Comparison of ENCODE assay signal across 17 cellular contexts in the genomic region with DNA sequence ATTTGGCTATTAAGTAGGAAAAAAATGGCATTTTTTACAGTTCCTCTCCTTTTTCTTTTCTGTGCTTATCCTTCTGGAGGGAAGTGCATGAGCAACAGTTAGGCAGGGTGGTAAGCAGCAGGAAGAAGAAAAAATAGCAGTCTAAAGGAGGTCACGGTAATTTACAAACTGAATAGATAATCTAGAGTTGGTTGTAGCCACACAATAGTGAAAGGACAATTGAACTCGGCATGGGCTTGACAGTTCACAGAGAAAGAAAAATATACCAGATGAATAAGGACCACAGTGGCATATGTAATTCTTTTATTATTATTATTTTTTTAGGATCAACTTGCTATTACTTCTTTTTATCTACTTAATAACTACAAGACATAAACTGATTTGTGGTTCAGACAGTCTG.
"Had no signal": no experiment of that assay in that cellular context is flagged by ENCODE, and none has a peak within 500 bp of the region (broad histone marks: within the 10 kb centered on the region; RNA-seq: fewer than 3 reads in every experiment).

No MANE protein-coding gene starts in this region.

- ATAC-seq: activated CD4-positive, CD25-positive, alpha-beta regulatory T cell treated with anti-CD3 and anti-CD28 coated beads, Interleukin-2, amount 50 U/mL, for 24 hours; lower lobe of right lung had no signal

- H3K27ac ChIP-seq: ascending aorta, esophagus squamous epithelium, lower lobe of right lung, tibial nerve had no signal

- H3K9me3 ChIP-seq: ascending aorta, esophagus squamous epithelium, lower lobe of right lung, tibial nerve had no signal

- H3K27me3 ChIP-seq: ascending aorta, esophagus squamous epithelium, tibial nerve had no signal

- H3K36me3 ChIP-seq: ascending aorta, esophagus squamous epithelium, lower lobe of right lung, tibial nerve had no signal

- H3K4me1 ChIP-seq: ascending aorta, esophagus squamous epithelium, lower lobe of right lung had no signal

- DNase-seq: activated CD8-positive, alpha-beta memory T cell treated with anti-CD3 and anti-CD28 coated beads for 24 hours; activated CD8-positive, alpha-beta memory T cell treated with anti-CD3 and anti-CD28 coated beads, Interleukin-2, amount 50 U/mL, for 48 hours; activated effector memory CD4-positive, alpha-beta T cell treated with Interleukin-2 at 50 U/mL for 16 hours; activated naive CD4-positive, alpha-beta T cell treated with anti-CD3 and anti-CD28 coated beads, Interleukin-2, amount 10 ng/mL, durations not matched to agents 7 days and 5 days; activated T-cell treated with anti-CD3 and anti-CD28 coated beads, Interleukin-2, amount 50 U/mL, for 48 hours; cerebellar nuclear complex; effector CD8-positive, alpha-beta T cell; esophagus squamous epithelium; lower lobe of right lung; occipital lobe; stimulated activated CD8-positive, alpha-beta memory T cell treated with anti-CD3 and anti-CD28 coated beads, Interleukin-4, amount 100 ng/mL, for 48 hours; stimulated activated naive CD4-positive, alpha-beta T cell; T-helper 1 cell; T1000 had no signal

- H3K4me3 ChIP-seq: ascending aorta, esophagus squamous epithelium, lower lobe of right lung, tibial nerve had no signal
